ENCODE assay signal across 9 cellular contexts in the genomic region with DNA sequence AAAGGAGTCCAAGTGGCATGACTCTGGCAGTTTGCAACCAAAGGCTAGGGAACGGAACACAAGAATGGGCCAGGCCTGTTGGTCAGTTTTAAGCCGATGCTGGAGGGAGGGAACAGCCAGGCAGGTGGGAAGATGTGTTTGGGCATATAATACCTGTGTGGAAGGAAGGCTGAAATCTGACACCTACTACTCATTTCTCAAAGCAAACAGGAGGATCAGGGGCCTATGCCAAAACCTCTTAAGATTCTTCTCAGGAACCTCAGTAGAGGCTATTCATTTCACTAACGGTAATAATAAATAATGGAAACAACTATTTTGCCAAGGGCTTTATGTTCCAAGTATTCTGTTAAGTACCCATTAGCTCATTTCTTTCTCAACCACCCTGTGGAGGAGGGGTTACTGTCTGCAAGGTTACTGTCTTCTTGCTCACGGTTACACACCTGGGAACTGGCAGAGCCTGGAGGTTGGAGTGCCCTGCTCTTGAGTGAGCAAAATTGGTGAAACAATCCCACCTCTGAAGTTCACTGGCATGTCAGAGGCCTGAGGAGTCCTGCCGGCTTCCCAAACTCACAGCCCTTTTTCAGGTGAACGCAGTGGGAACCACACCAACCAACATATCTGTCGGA. TPM values are rescaled to one million over a fixed set of nuclear protein-coding genes. Genes with fewer than 3 reads are reported as not detected.
DNase-seq lines count a peak whose midpoint lies in the region; ATAC-seq and TF ChIP-seq lines count a peak whose summit lies in the region.
"Had no signal": no experiment of that assay in that cellular context is flagged by ENCODE, and none has a peak within 500 bp of the region (broad histone marks: within the 10 kb centered on the region; RNA-seq: fewer than 3 reads in every experiment).

No MANE protein-coding gene starts in this region.

- no peaks in the 10 kb centered on the region for H3K79me2 ChIP-seq in smooth muscle cell (ENCODE audit: low read depth)

- H3K4me3 ChIP-seq in HUES48 (ENCODE audit: low read depth, low read length) (no peak overlapping the region), smooth muscle cell (no peak overlapping the region)
- H3K4me3 ChIP-seq: mucosa of descending colon had no signal

- TF ChIP-seq CTCF in smooth muscle cell (IDR thresholded peaks at IDR 0.05; ENCODE audit: borderline replicate concordance, insufficient read depth, poor library complexity, severe bottlenecking) (no peak), chondrocyte (IDR thresholded peaks at IDR 0.05) (no peak)

- 87% methylated on average over 7 of the region's 7 CpGs for WGBS in smooth muscle cell (ENCODE audit: low lambda C conversion rate)

- H3K36me3 ChIP-seq in HUES48 (ENCODE audit: control insufficient read depth, insufficient read depth, low read length) (peaks cover 37% of the 10 kb centered on the region), smooth muscle cell (ENCODE audit: low read depth) (no peaks in the 10 kb centered on the region)

- no peaks in the 10 kb centered on the region for H3K9me3 Mint-ChIP-seq in natural killer cell treated with Interleukin-12 subunit alpha and Interleukin-12 subunit beta and Interleukin-15 and Interleukin-18, amount 100 ng/mL, for 72 hours
- H3K9me3 Mint-ChIP-seq in chondrocyte (ENCODE audit: low read depth), result no peaks in the 10 kb centered on the region
- H3K9me3 Mint-ChIP-seq: activated T-cell treated with anti-CD3 and anti-CD28 coated beads, Interleukin-2, amount 50 U/mL, for 4 hours had no signal

- peaks cover 5 to 8% of the 10 kb centered on the region in 2 donors for H3K4me1 Mint-ChIP-seq in natural killer cell treated with Interleukin-12 subunit alpha and Interleukin-12 subunit beta and Interleukin-15 and Interleukin-18, amount 100 ng/mL, for 72 hours (ENCODE audit: low read depth in 2 of 2)
- peaks cover 25% of the 10 kb centered on the region for H3K4me1 Mint-ChIP-seq in chondrocyte (ENCODE audit: low read depth)

- no peak overlapping the region for H2AFZ ChIP-seq in smooth muscle cell (ENCODE audit: low read depth)

- H3K27ac Mint-ChIP-seq in natural killer cell treated with Interleukin-12 subunit alpha and Interleukin-12 subunit beta and Interleukin-15 and Interleukin-18, amount 100 ng/mL, for 72 hours, result no peak overlapping the region
- H3K27ac Mint-ChIP-seq in chondrocyte (ENCODE audit: unreplicated experiment), result no peak overlapping the region

- H3K27me3 ChIP-seq in HUES48 (ENCODE audit: control insufficient read depth, insufficient read depth, low read length) (no peaks in the 10 kb centered on the region), smooth muscle cell (ENCODE audit: low read depth) (no peaks in the 10 kb centered on the region)

- H3K4me1 ChIP-seq in HUES48 (ENCODE audit: control insufficient read depth, insufficient read depth, low read length) (peaks cover 42% of the 10 kb centered on the region), smooth muscle cell (ENCODE audit: low read depth) (no peaks in the 10 kb centered on the region)

- H3K9me3 ChIP-seq in HUES48 (ENCODE audit: control insufficient read depth, insufficient read depth, low read length), result no peaks in the 10 kb centered on the region
- no peaks in the 10 kb centered on the region for H3K9me3 ChIP-seq in smooth muscle cell (replicated peaks; ENCODE audit: low read depth)
- H3K9me3 ChIP-seq: mucosa of descending colon had no signal

- H4K20me1 ChIP-seq in smooth muscle cell (ENCODE audit: low read depth), result no peaks in the 10 kb centered on the region

- no peaks in the 10 kb centered on the region for H3K27me3 Mint-ChIP-seq in natural killer cell treated with Interleukin-12 subunit alpha and Interleukin-12 subunit beta and Interleukin-15 and Interleukin-18, amount 100 ng/mL, for 72 hours
- H3K27me3 Mint-ChIP-seq in chondrocyte (ENCODE audit: low read depth), result peaks cover 2% of the 10 kb centered on the region

- H3K9ac ChIP-seq in HUES48 (ENCODE audit: low read depth, low read length) (no peak overlapping the region), smooth muscle cell (ENCODE audit: low read depth) (no peak overlapping the region)

- H3K4me2 ChIP-seq in smooth muscle cell, result peak overlapping the region; percentile 77

- no peak overlapping the region for H3K4me3 Mint-ChIP-seq in natural killer cell treated with Interleukin-12 subunit alpha and Interleukin-12 subunit beta and Interleukin-15 and Interleukin-18, amount 100 ng/mL, for 72 hours
- H3K4me3 Mint-ChIP-seq in chondrocyte (ENCODE audit: unreplicated experiment), result no peak overlapping the region
- H3K4me3 Mint-ChIP-seq: activated T-cell treated with anti-CD3 and anti-CD28 coated beads, Interleukin-2, amount 50 U/mL, for 4 hours had no signal

- peaks cover 7% of the 10 kb centered on the region for H3K36me3 Mint-ChIP-seq in natural killer cell treated with Interleukin-12 subunit alpha and Interleukin-12 subunit beta and Interleukin-15 and Interleukin-18, amount 100 ng/mL, for 72 hours
- H3K36me3 Mint-ChIP-seq in chondrocyte (ENCODE audit: low read depth), result peaks cover 12% of the 10 kb centered on the region

- H3K27ac ChIP-seq in HUES48 (ENCODE audit: low read depth, low read length) (peak overlapping the region; percentile 55), caudate nucleus (ENCODE audit: low read depth, low read length) (peak overlapping the region; percentile 7), smooth muscle cell (ENCODE audit: low read depth) (peak overlapping the region; percentile 93)

- DNase-seq in NCI-H2196 (lab: John Stamatoyannopoulos, UW; ENCODE audit: unreplicated experiment) (peak; percentile 60), caudate nucleus (lab: John Stamatoyannopoulos, UW) (no peak), smooth muscle cell (lab: John Stamatoyannopoulos, UW; ENCODE audit: unreplicated experiment) (no peak), chondrocyte (ENCODE audit: low spot score) (no peak)
- no peak for DNase-seq in natural killer cell treated with Interleukin-12 subunit alpha and Interleukin-12 subunit beta and Interleukin-15 and Interleukin-18, amount 100 ng/mL, for 72 hours (ENCODE audit: low spot score)
- no peak for DNase-seq in activated CD4-positive, alpha-beta T cell treated with anti-CD3 and anti-CD28 coated beads, Interleukin-2, amount 50 U/mL, for 4 hours
- DNase-seq: activated T-cell treated with anti-CD3 and anti-CD28 coated beads, Interleukin-2, amount 50 U/mL, for 4 hours; mucosa of descending colon had no signal

- ATAC-seq in natural killer cell treated with Interleukin-12 subunit alpha and Interleukin-12 subunit beta and Interleukin-15 and Interleukin-18, amount 100 ng/mL, for 72 hours, result no peak
- ATAC-seq: activated T-cell treated with anti-CD3 and anti-CD28 coated beads, Interleukin-2, amount 50 U/mL, for 4 hours; mucosa of descending colon had no signal

- H3F3A ChIP-seq in smooth muscle cell (ENCODE audit: low read depth), result peaks cover 12% of the 10 kb centered on the region

RNA-seq across cellular contexts. Expression of a gene that starts 35.5 kb away (rescaled TPM):
- total RNA-seq in smooth muscle cell, result 22.0 and 34.7 TPM in 2 replicates
- polyA plus RNA-seq in smooth muscle cell, result 38.6 and 44.4 TPM in 2 replicates
- total RNA-seq in natural killer cell treated with Interleukin-12 subunit alpha and Interleukin-12 subunit beta and Interleukin-15 and Interleukin-18, amount 100 ng/mL, for 72 hours, result 10 to 100 TPM; 42.5 to 44.4 TPM
- 18.3 to 38.9 TPM (median 34.2 TPM) in 3 replicates for total RNA-seq in chondrocyte

Comparison
In these comparisons a context has a peak if more than half of its experiments do, and no peak if none do; other contexts are left out.
1. H3K27ac ChIP-seq: peak in every context shown above with its lines; median percentile 93 in smooth muscle cell; 55 in HUES48; 7 in caudate nucleus.